Comparison of ENCODE assay signal across 11 cellular contexts in genomic region chr12:96242597-96242996, GRCh38. TPM values are rescaled to one million over a fixed set of nuclear protein-coding genes. Genes with fewer than 3 reads are reported as not detected.
A peak's percentile ranks its signal among the peaks of the same experiment; 100 is the strongest.
DNase-seq lines count a peak whose midpoint lies in the region; ATAC-seq lines count a peak whose summit lies in the region.
"Had no signal": no experiment of that assay in that cellular context is flagged by ENCODE, and none has a peak within 500 bp of the region (broad histone marks: within the 10 kb centered on the region; RNA-seq: fewer than 3 reads in every experiment).

No MANE protein-coding gene starts in this region.

- no peak for ATAC-seq in activated CD8-positive, alpha-beta memory T cell treated with anti-CD3 and anti-CD28 coated beads, Interleukin-2, amount 10 ng/mL, durations not matched to agents 7 days and 5 days
- no peak for ATAC-seq in activated T-helper 17 cell treated with anti-CD3 and anti-CD28 coated beads, Interleukin-2, amount 50 U/mL, for 72 hours (replicated peaks)
- ATAC-seq in left lobe of liver (peak; percentile 88), sciatic nerve (no peak)
- no peak for ATAC-seq in stimulated activated naive B cell treated with anti-CD40 and anti-IgM and Interleukin-4, amounts not matched to agents 10 μg/mL and 1 μg/mL and 100 μg/mL, for 72 hours (replicated peaks)

- H3K4me1 Mint-ChIP-seq in activated CD8-positive, alpha-beta memory T cell treated with anti-CD3 and anti-CD28 coated beads, Interleukin-2, amount 10 ng/mL, durations not matched to agents 7 days and 5 days = peaks cover 49% of the 10 kb centered on the region
- peaks cover 60% of the 10 kb centered on the region for H3K4me1 Mint-ChIP-seq in activated T-helper 17 cell treated with anti-CD3 and anti-CD28 coated beads, Interleukin-2, amount 50 U/mL, for 72 hours
- peaks cover 24 to 37% of the 10 kb centered on the region in 2 donors for H3K4me1 Mint-ChIP-seq in stimulated activated naive B cell treated with anti-CD40 and anti-IgM and Interleukin-4, amounts not matched to agents 10 μg/mL and 1 μg/mL and 100 μg/mL, for 72 hours

- no peak overlapping the region for H3K4me3 Mint-ChIP-seq in activated CD8-positive, alpha-beta memory T cell treated with anti-CD3 and anti-CD28 coated beads, Interleukin-2, amount 10 ng/mL, durations not matched to agents 7 days and 5 days
- peak overlapping the region; percentile 76 for H3K4me3 Mint-ChIP-seq in activated T-helper 17 cell treated with anti-CD3 and anti-CD28 coated beads, Interleukin-2, amount 50 U/mL, for 72 hours
- H3K4me3 Mint-ChIP-seq in stimulated activated naive B cell treated with anti-CD40 and anti-IgM and Interleukin-4, amounts not matched to agents 10 μg/mL and 1 μg/mL and 100 μg/mL, for 72 hours = no peak overlapping the region

- H3K36me3 Mint-ChIP-seq in activated CD8-positive, alpha-beta memory T cell treated with anti-CD3 and anti-CD28 coated beads, Interleukin-2, amount 10 ng/mL, durations not matched to agents 7 days and 5 days = peaks cover 12% of the 10 kb centered on the region
- peaks cover 86% of the 10 kb centered on the region for H3K36me3 Mint-ChIP-seq in activated T-helper 17 cell treated with anti-CD3 and anti-CD28 coated beads, Interleukin-2, amount 50 U/mL, for 72 hours (ENCODE audit: low read depth)
- H3K36me3 Mint-ChIP-seq in stimulated activated naive B cell treated with anti-CD40 and anti-IgM and Interleukin-4, amounts not matched to agents 10 μg/mL and 1 μg/mL and 100 μg/mL, for 72 hours = peaks cover 32 to 47% of the 10 kb centered on the region in 2 donors

- intact Hi-C loops in sciatic nerve (cut with DNase I) = no loop called here

- DNase-seq in activated CD8-positive, alpha-beta memory T cell treated with anti-CD3 and anti-CD28 coated beads, Interleukin-2, amount 10 ng/mL, durations not matched to agents 7 days and 5 days = no peak
- DNase-seq in activated CD8-positive, alpha-beta memory T cell treated with anti-CD3 and anti-CD28 coated beads, Interleukin-2, amount 50 U/mL, for 4 hours = no peak
- DNase-seq in left lobe of liver (ENCODE audit: low spot score) (peak; percentile 84), sciatic nerve (ENCODE audit: low spot score) (no peak), DMS79 (lab: John Stamatoyannopoulos, UW) (no peak), NCI-H1092 treated with DMSO at 0.1 percent for 48 hours (lab: John Stamatoyannopoulos, UW) (no peak)
- no peak for DNase-seq in stimulated activated naive B cell treated with anti-CD40 and anti-IgM and Interleukin-4, amounts not matched to agents 10 μg/mL and 1 μg/mL and 100 μg/mL, for 72 hours
- DNase-seq: ACHN, Kasumi-1, NCI-H446 treated with DMSO at 0.1 percent for 48 hours had no signal

- CTCF ChIA-PET in activated CD8-positive, alpha-beta memory T cell treated with anti-CD3 and anti-CD28 coated beads, Interleukin-2, amount 10 ng/mL, durations not matched to agents 7 days and 5 days (lab: Charles Lee) = interaction anchor here (1.3 to 1.7 kb wide), 3 partner anchors 28 to 274 kb away, joined by 5 to 6 read pairs (median 6); partner anchors contain the start of gene CDK17

- no peaks in the 10 kb centered on the region for H3K27me3 Mint-ChIP-seq in activated CD8-positive, alpha-beta memory T cell treated with anti-CD3 and anti-CD28 coated beads, Interleukin-2, amount 10 ng/mL, durations not matched to agents 7 days and 5 days
- no peaks in the 10 kb centered on the region for H3K27me3 Mint-ChIP-seq in activated T-helper 17 cell treated with anti-CD3 and anti-CD28 coated beads, Interleukin-2, amount 50 U/mL, for 72 hours
- H3K27me3 Mint-ChIP-seq in stimulated activated naive B cell treated with anti-CD40 and anti-IgM and Interleukin-4, amounts not matched to agents 10 μg/mL and 1 μg/mL and 100 μg/mL, for 72 hours = no peaks in the 10 kb centered on the region

- no peaks in the 10 kb centered on the region for H3K9me3 Mint-ChIP-seq in activated CD8-positive, alpha-beta memory T cell treated with anti-CD3 and anti-CD28 coated beads, Interleukin-2, amount 10 ng/mL, durations not matched to agents 7 days and 5 days (ENCODE audit: low read depth)
- H3K9me3 Mint-ChIP-seq in activated T-helper 17 cell treated with anti-CD3 and anti-CD28 coated beads, Interleukin-2, amount 50 U/mL, for 72 hours = no peaks in the 10 kb centered on the region
- H3K9me3 Mint-ChIP-seq in stimulated activated naive B cell treated with anti-CD40 and anti-IgM and Interleukin-4, amounts not matched to agents 10 μg/mL and 1 μg/mL and 100 μg/mL, for 72 hours = no peaks in the 10 kb centered on the region

- H3K27ac Mint-ChIP-seq in activated CD8-positive, alpha-beta memory T cell treated with anti-CD3 and anti-CD28 coated beads, Interleukin-2, amount 10 ng/mL, durations not matched to agents 7 days and 5 days = peak overlapping the region; percentile 83
- peak overlapping the region; percentile 94 for H3K27ac Mint-ChIP-seq in activated T-helper 17 cell treated with anti-CD3 and anti-CD28 coated beads, Interleukin-2, amount 50 U/mL, for 72 hours
- H3K27ac Mint-ChIP-seq in stimulated activated naive B cell treated with anti-CD40 and anti-IgM and Interleukin-4, amounts not matched to agents 10 μg/mL and 1 μg/mL and 100 μg/mL, for 72 hours = peak overlapping the region; percentile 66

RNA-seq across cellular contexts. Expression of gene ELK3, which starts 48.4 kb away (rescaled TPM):
- total RNA-seq in activated CD8-positive, alpha-beta memory T cell treated with anti-CD3 and anti-CD28 coated beads, Interleukin-2, amount 10 ng/mL, durations not matched to agents 7 days and 5 days = 10 to 100 TPM; 16.1 to 17.1 TPM
- total RNA-seq in activated T-helper 17 cell treated with anti-CD3 and anti-CD28 coated beads, Interleukin-2, amount 50 U/mL, for 72 hours = 10 to 100 TPM; 31.3 to 39.2 TPM
- 6.6 TPM for total RNA-seq in left lobe of liver
- 30.2 TPM for total RNA-seq in sciatic nerve
